ENCODE assay signal across 22 cellular contexts in genomic region chr21:45084881-45085536, GRCh38. TPM values are rescaled to one million over a fixed set of nuclear protein-coding genes. Genes with fewer than 3 reads are reported as not detected.
DNase-seq lines count a peak whose midpoint lies in the region; ATAC-seq and TF ChIP-seq lines count a peak whose summit lies in the region.
"Had no signal": no experiment of that assay in that cellular context is flagged by ENCODE, and none has a peak within 500 bp of the region (broad histone marks: within the 10 kb centered on the region; RNA-seq: fewer than 3 reads in every experiment).

No MANE protein-coding gene starts in this region.

- no peaks in the 10 kb centered on the region for H3K9me3 ChIP-seq in CD8-positive, alpha-beta memory T cell (ENCODE audit: low read length)
- no peaks in the 10 kb centered on the region for H3K9me3 ChIP-seq in trophoblast cell (ENCODE audit: insufficient read depth, low read depth, low read length)
- H3K9me3 ChIP-seq: body of pancreas, HAP-1 had no signal

- no peak overlapping the region for H4K12ac ChIP-seq in trophoblast cell (ENCODE audit: low read depth, low read length)

- H3K18ac ChIP-seq in trophoblast cell (ENCODE audit: low read length), result no peak overlapping the region

- no peak overlapping the region for H2AK5ac ChIP-seq in trophoblast cell (ENCODE audit: low read length)

- peaks cover 12% of the 10 kb centered on the region for H3K36me3 Mint-ChIP-seq in activated T-cell treated with anti-CD3 and anti-CD28 coated beads, Interleukin-2, amount 50 U/mL, for 4 hours (ENCODE audit: insufficient read depth)
- H3K36me3 Mint-ChIP-seq in CD8-positive, alpha-beta memory T cell, result peaks cover 0 to 6% (median 5%) of the 10 kb centered on the region in 3 donors
- peaks cover 27% of the 10 kb centered on the region for H3K36me3 Mint-ChIP-seq in activated T-helper 1 cell treated with anti-CD3 and anti-CD28 coated beads, Interleukin-12 subunit alpha, Interleukin-12 subunit beta, Interleukin-2, Interleukin-4 antibody, amounts not matched to agents 30 ng/mL and 10 ng/mL and 1 ng/mL, durations not matched to agents 14 hours and 24 hours and 36 hours (ENCODE audit: low read depth)
- H3K36me3 Mint-ChIP-seq in naive thymus-derived CD8-positive, alpha-beta T cell, result no peaks in the 10 kb centered on the region

- no peak overlapping the region for H3K4me2 ChIP-seq in trophoblast cell (ENCODE audit: low read length)

- H3K4ac ChIP-seq in trophoblast cell (ENCODE audit: low read depth, low read length), result no peak overlapping the region

- H3K27me3 ChIP-seq in CD8-positive, alpha-beta memory T cell (ENCODE audit: insufficient read depth, low read length, poor library complexity, severe bottlenecking), result no peaks in the 10 kb centered on the region
- H3K27me3 ChIP-seq in trophoblast cell (ENCODE audit: insufficient read depth, low read length), result no peaks in the 10 kb centered on the region
- H3K27me3 ChIP-seq: body of pancreas had no signal

- no peak overlapping the region for H2BK120ac ChIP-seq in trophoblast cell (ENCODE audit: insufficient read depth, low read length, poor library complexity)

- H3K36me3 ChIP-seq in CD8-positive, alpha-beta memory T cell (ENCODE audit: insufficient read depth, low read length), result no peaks in the 10 kb centered on the region
- H3K36me3 ChIP-seq in trophoblast cell (ENCODE audit: control insufficient read depth in 1 of 2, insufficient read depth in 2 of 2, low read length in 2 of 2), result peaks cover 0 to 2% of the 10 kb centered on the region in 2 experiments
- H3K36me3 ChIP-seq: HAP-1 had no signal

- H4K8ac ChIP-seq in trophoblast cell (ENCODE audit: low read depth, low read length), result no peak overlapping the region

- POLR2A ChIA-PET in CD8-positive, alpha-beta memory T cell (lab: Charles Lee), result no interaction called here
- POLR2A ChIA-PET in naive thymus-derived CD8-positive, alpha-beta T cell (lab: Charles Lee), result no interaction called here

- H3K4me1 Mint-ChIP-seq in activated T-cell treated with anti-CD3 and anti-CD28 coated beads, Interleukin-2, amount 50 U/mL, for 4 hours (ENCODE audit: low read depth), result peaks cover 95% of the 10 kb centered on the region
- peaks cover 93 to 97% (median 94%) of the 10 kb centered on the region in 3 donors for H3K4me1 Mint-ChIP-seq in CD8-positive, alpha-beta memory T cell
- peaks cover 94% of the 10 kb centered on the region for H3K4me1 Mint-ChIP-seq in activated T-helper 1 cell treated with anti-CD3 and anti-CD28 coated beads, Interleukin-12 subunit alpha, Interleukin-12 subunit beta, Interleukin-2, Interleukin-4 antibody, amounts not matched to agents 30 ng/mL and 10 ng/mL and 1 ng/mL, durations not matched to agents 14 hours and 24 hours and 36 hours (ENCODE audit: low read depth)
- H3K4me1 Mint-ChIP-seq in naive thymus-derived CD8-positive, alpha-beta T cell, result peaks cover 59 to 98% (median 93%) of the 10 kb centered on the region in 4 donors

- H3K9ac ChIP-seq in trophoblast cell (ENCODE audit: low read length), result no peak overlapping the region

- ATAC-seq in activated T-cell treated with anti-CD3 and anti-CD28 coated beads, Interleukin-2, amount 50 U/mL, for 4 hours, result no peak
- no peak for ATAC-seq in naive thymus-derived CD8-positive, alpha-beta T cell
- ATAC-seq: body of pancreas, left ventricle myocardium superior, Panc1 had no signal

- no peaks in the 10 kb centered on the region for H3K79me2 ChIP-seq in trophoblast cell (ENCODE audit: control insufficient read depth, insufficient read depth, low read length, poor library complexity)

- H3K27ac ChIP-seq in CD8-positive, alpha-beta memory T cell (ENCODE audit: low read depth, low read length), result no peak overlapping the region
- H3K27ac ChIP-seq in coronary artery (peak overlapping the region in 1 of 2 donors; percentile 21), trophoblast cell (ENCODE audit: low read depth, low read length) (no peak overlapping the region)
- H3K27ac ChIP-seq: body of pancreas, WERI-Rb-1 had no signal

- no CpG with 5 or more reads among the region's 13 CpGs for WGBS in trophoblast cell (ENCODE audit: extremely low coverage, insufficient coverage, insufficient read length)

- H3K4me3 ChIP-seq in CD8-positive, alpha-beta memory T cell (ENCODE audit: low read length), result no peak overlapping the region
- H3K4me3 ChIP-seq in coronary artery, result no peak overlapping the region
- no peak overlapping the region for H3K4me3 ChIP-seq in trophoblast cell (ENCODE audit: low read depth, low read length)
- H3K4me3 ChIP-seq: body of pancreas, HAP-1 had no signal

- no peak overlapping the region for H4K91ac ChIP-seq in trophoblast cell (ENCODE audit: low read depth, low read length)

- CTCF ChIA-PET in CD8-positive, alpha-beta memory T cell (lab: Charles Lee), result interaction anchor here (2.3 kb wide), 1 partner anchor 43 kb away, joined by 9 read pairs; no protein-coding TSS in a partner anchor

- peaks cover 93% of the 10 kb centered on the region for H3K4me1 ChIP-seq in CD8-positive, alpha-beta memory T cell (ENCODE audit: insufficient read depth, low read length)
- H3K4me1 ChIP-seq in trophoblast cell (ENCODE audit: control insufficient read depth in 1 of 2, insufficient read depth in 2 of 2, low read length in 2 of 2), result peaks cover 12 to 20% of the 10 kb centered on the region in 2 experiments
- H3K4me1 ChIP-seq: body of pancreas, HAP-1 had no signal

- no peak for DNase-seq in activated T-cell treated with anti-CD3 and anti-CD28 coated beads, Interleukin-2, amount 50 U/mL, for 4 hours
- no peak for DNase-seq in activated T-cell treated with anti-CD3 and anti-CD28 coated beads for 4 hours
- no peak for DNase-seq in CD8-positive, alpha-beta memory T cell
- no peak for DNase-seq in activated T-helper 1 cell treated with anti-CD3 and anti-CD28 coated beads, Interleukin-12 subunit alpha, Interleukin-12 subunit beta, Interleukin-2, Interleukin-4 antibody, amounts not matched to agents 30 ng/mL and 10 ng/mL and 1 ng/mL, durations not matched to agents 14 hours and 24 hours and 36 hours (ENCODE audit: low spot score)
- DNase-seq in naive thymus-derived CD8-positive, alpha-beta T cell, result no peak
- no peak for DNase-seq in NCI-H748 treated with DMSO at 0.1 percent for 48 hours (lab: John Stamatoyannopoulos, UW)
- DNase-seq in coronary artery (ENCODE audit: low spot score), result no peak
- no peak for DNase-seq in trophoblast cell
- DNase-seq: body of pancreas; DMS53; effector CD4-positive, alpha-beta T cell; hippocampal formation; IMR-90; left ventricle myocardium superior; midbrain; NCI-H1417; NCI-H2081 treated with DMSO at 0.1 percent for 48 hours; NCI-H510A; NK-92 treated with Interleukin-12 subunit alpha and Interleukin-12 subunit beta, amount 100 ng/mL, for 24 hours had no signal

- peak overlapping the region; percentile 3 for H3K4me3 Mint-ChIP-seq in activated T-cell treated with anti-CD3 and anti-CD28 coated beads, Interleukin-2, amount 50 U/mL, for 4 hours
- H3K4me3 Mint-ChIP-seq in CD8-positive, alpha-beta memory T cell, result peak overlapping the region in 4 of 7 donors; percentile 2 to 24 (median 6)
- no peak overlapping the region for H3K4me3 Mint-ChIP-seq in activated T-helper 1 cell treated with anti-CD3 and anti-CD28 coated beads, Interleukin-12 subunit alpha, Interleukin-12 subunit beta, Interleukin-2, Interleukin-4 antibody, amounts not matched to agents 30 ng/mL and 10 ng/mL and 1 ng/mL, durations not matched to agents 14 hours and 24 hours and 36 hours
- peak overlapping the region in 7 of 10 donors; percentile 22 to 51 (median 47) for H3K4me3 Mint-ChIP-seq in naive thymus-derived CD8-positive, alpha-beta T cell

- TF ChIP-seq CTCF in coronary artery (IDR thresholded peaks at IDR 0.05), result no peak

- H2BK5ac ChIP-seq in trophoblast cell (ENCODE audit: low read depth, low read length, poor library complexity), result no peak overlapping the region

- no peak overlapping the region for H2BK12ac ChIP-seq in trophoblast cell (ENCODE audit: low read length)

- no peaks in the 10 kb centered on the region for H3K9me3 Mint-ChIP-seq in activated T-cell treated with anti-CD3 and anti-CD28 coated beads, Interleukin-2, amount 50 U/mL, for 4 hours
- no peaks in the 10 kb centered on the region for H3K9me3 Mint-ChIP-seq in CD8-positive, alpha-beta memory T cell
- H3K9me3 Mint-ChIP-seq in activated T-helper 1 cell treated with anti-CD3 and anti-CD28 coated beads, Interleukin-12 subunit alpha, Interleukin-12 subunit beta, Interleukin-2, Interleukin-4 antibody, amounts not matched to agents 30 ng/mL and 10 ng/mL and 1 ng/mL, durations not matched to agents 14 hours and 24 hours and 36 hours, result no peaks in the 10 kb centered on the region
- no peaks in the 10 kb centered on the region for H3K9me3 Mint-ChIP-seq in naive thymus-derived CD8-positive, alpha-beta T cell

- no peak overlapping the region for H3K23ac ChIP-seq in trophoblast cell (ENCODE audit: low read length)

- intact Hi-C loops in activated T-helper 1 cell treated with anti-CD3 and anti-CD28 coated beads, Interleukin-12 subunit alpha, Interleukin-12 subunit beta, Interleukin-2, Interleukin-4 antibody, amounts not matched to agents 30 ng/mL and 10 ng/mL and 1 ng/mL, durations not matched to agents 14 hours and 24 hours and 36 hours (cut with micrococcal nuclease), result no loop called here

- H3K27ac Mint-ChIP-seq in CD8-positive, alpha-beta memory T cell, result peak overlapping the region; percentile 19 to 96 (median 74)
- peak overlapping the region; percentile 10 for H3K27ac Mint-ChIP-seq in activated T-helper 1 cell treated with anti-CD3 and anti-CD28 coated beads, Interleukin-12 subunit alpha, Interleukin-12 subunit beta, Interleukin-2, Interleukin-4 antibody, amounts not matched to agents 30 ng/mL and 10 ng/mL and 1 ng/mL, durations not matched to agents 14 hours and 24 hours and 36 hours
- peak overlapping the region in 9 of 10 donors; percentile 2 to 94 (median 69) for H3K27ac Mint-ChIP-seq in naive thymus-derived CD8-positive, alpha-beta T cell

- H3K14ac ChIP-seq in trophoblast cell (ENCODE audit: low read length), result no peak overlapping the region

- H3K27me3 Mint-ChIP-seq in activated T-cell treated with anti-CD3 and anti-CD28 coated beads, Interleukin-2, amount 50 U/mL, for 4 hours (ENCODE audit: low read depth), result no peaks in the 10 kb centered on the region
- H3K27me3 Mint-ChIP-seq in CD8-positive, alpha-beta memory T cell, result no peaks in the 10 kb centered on the region
- no peaks in the 10 kb centered on the region for H3K27me3 Mint-ChIP-seq in activated T-helper 1 cell treated with anti-CD3 and anti-CD28 coated beads, Interleukin-12 subunit alpha, Interleukin-12 subunit beta, Interleukin-2, Interleukin-4 antibody, amounts not matched to agents 30 ng/mL and 10 ng/mL and 1 ng/mL, durations not matched to agents 14 hours and 24 hours and 36 hours (ENCODE audit: insufficient read depth)
- H3K27me3 Mint-ChIP-seq in naive thymus-derived CD8-positive, alpha-beta T cell, result no peaks in the 10 kb centered on the region

- no peak overlapping the region for H2AFZ ChIP-seq in trophoblast cell (ENCODE audit: insufficient read depth, low read length, poor library complexity)

- H3K79me1 ChIP-seq in trophoblast cell (ENCODE audit: low read length), result peaks cover 2% of the 10 kb centered on the region

RNA-seq across cellular contexts. Expression of gene ADARB1, which starts 10.6 kb away (rescaled TPM):
- 10 to 100 TPM; 28.1 to 32.9 (median 30.9) TPM for total RNA-seq in activated T-cell treated with anti-CD3 and anti-CD28 coated beads, Interleukin-2, amount 50 U/mL, for 4 hours
- total RNA-seq in CD8-positive, alpha-beta memory T cell, result 10 to 100 TPM; 28.9 to 29.5 TPM
- 11.8 TPM for polyA plus RNA-seq in CD8-positive, alpha-beta memory T cell
- 24.8 and 25.9 TPM in 2 replicates for total RNA-seq in activated T-helper 1 cell treated with anti-CD3 and anti-CD28 coated beads, Interleukin-12 subunit alpha, Interleukin-12 subunit beta, Interleukin-2, Interleukin-4 antibody, amounts not matched to agents 30 ng/mL and 10 ng/mL and 1 ng/mL, durations not matched to agents 14 hours and 24 hours and 36 hours
- 10 to 100 TPM; 34.3 to 36.9 TPM for total RNA-seq in naive thymus-derived CD8-positive, alpha-beta T cell
- polyA plus RNA-seq in naive thymus-derived CD8-positive, alpha-beta T cell, result 1 to 10 TPM; 2.9 to 7.7 (median 5.2) TPM
- polyA plus RNA-seq in trophoblast cell (2013), result 12.9 and 14.2 TPM in 2 replicates

Comparison
In these comparisons a context has a peak if more than half of its experiments do, and no peak if none do; other contexts are left out.
1. H3K27ac Mint-ChIP-seq: peak in every context shown above with its lines; median percentile 74 in CD8-positive, alpha-beta memory T cell; 69 in naive thymus-derived CD8-positive, alpha-beta T cell; 10 in activated T-helper 1 cell treated with anti-CD3 and anti-CD28 coated beads, Interleukin-12 subunit alpha, Interleukin-12 subunit beta, Interleukin-2, Interleukin-4 antibody, amounts not matched to agents 30 ng/mL and 10 ng/mL and 1 ng/mL, durations not matched to agents 14 hours and 24 hours and 36 hours.